ENCODE assay signal across 8 cellular contexts in genomic region chr2:70948350-70949003, GRCh38. TPM values are rescaled to one million over a fixed set of nuclear protein-coding genes. Genes with fewer than 3 reads are reported as not detected.
DNase-seq lines count a peak whose midpoint lies in the region; ATAC-seq and TF ChIP-seq lines count a peak whose summit lies in the region.

No MANE protein-coding gene starts in this region.

- H3F3A ChIP-seq in SU-DHL-6 (ENCODE audit: insufficient read depth): no peaks in the 10 kb centered on the region

- H3K36me3 ChIP-seq in MG63 (no peaks in the 10 kb centered on the region), SU-DHL-6 (ENCODE audit: low read length) (no peaks in the 10 kb centered on the region), urinary bladder (ENCODE audit: insufficient read depth) (no peaks in the 10 kb centered on the region)

- intact Hi-C loops in left cardiac atrium (cut with DNase I): loop anchor here (2.0 to 10.0 kb wide), 4 partner anchors 86 to 294 kb away; no protein-coding TSS in a partner anchor

- no peaks in the 10 kb centered on the region for H3K4me1 ChIP-seq in urinary bladder (ENCODE audit: insufficient read depth)

- peak; percentile 84 for DNase-seq in D341Med (ENCODE audit: low spot score)
- DNase-seq in MG63: peak; percentile 71
- peak; percentile 71 for DNase-seq in activated naive CD8-positive, alpha-beta T cell treated with anti-CD3 and anti-CD28 coated beads, Interleukin-2, amount 50 U/mL, for 16 hours (ENCODE audit: low read depth, low spot score)
- peak; percentile 85 for DNase-seq in left cardiac atrium
- DNase-seq in pulmonary artery endothelial cell (ENCODE audit: low read depth, low spot score): peak; percentile 29

- peak overlapping the region; percentile 81 for H2AFZ ChIP-seq in SU-DHL-6 (ENCODE audit: low read depth, low read length, severe bottlenecking)

- H3K9ac ChIP-seq in SU-DHL-6 (ENCODE audit: low read length): peak overlapping the region; percentile 21; the same call in 1 of the 2 replicates

- peak overlapping the region; percentile 42 for H3K4me2 ChIP-seq in SU-DHL-6 (ENCODE audit: low read depth, low read length, poor library complexity, severe bottlenecking)

- no peak overlapping the region for H3K27ac ChIP-seq in SU-DHL-6 (ENCODE audit: low read depth, low read length)
- H3K27ac ChIP-seq in urinary bladder (ENCODE audit: low read depth): no peak overlapping the region

- TF ChIP-seq CTCF in SU-DHL-6 (IDR thresholded peaks at IDR 0.05; ENCODE audit: insufficient read depth, low read length, poor library complexity, severe bottlenecking): peak; percentile 75

- H3K9me3 ChIP-seq in MG63: no peaks in the 10 kb centered on the region
- H3K9me3 ChIP-seq in SU-DHL-6 (ENCODE audit: insufficient read depth, low read length): no peaks in the 10 kb centered on the region

- H4K20me1 ChIP-seq in SU-DHL-6 (ENCODE audit: low read depth, low read length): no peaks in the 10 kb centered on the region

- ATAC-seq in GM21786 (IDR thresholded peaks at IDR 0.05; ENCODE audit: unreplicated experiment): peak; percentile 84
- ATAC-seq in left cardiac atrium: peak; percentile 95 to 96

- no peaks in the 10 kb centered on the region for H3K9me2 ChIP-seq in SU-DHL-6 (replicated peaks; ENCODE audit: insufficient read depth, low read length)

- H3K4me3 ChIP-seq in MG63 (peak overlapping the region; percentile 29), SU-DHL-6 (ENCODE audit: insufficient read depth, low read length, poor library complexity, severe bottlenecking) (peak overlapping the region; percentile 31), urinary bladder (ENCODE audit: low read depth, low read length) (peak overlapping the region; percentile 17)

- WGBS in urinary bladder: 9% methylated on average over 26 of the region's 26 CpGs

- peaks cover 3% of the 10 kb centered on the region; the same call in 1 of the 2 replicates for H3K27me3 ChIP-seq in MG63
- no peaks in the 10 kb centered on the region for H3K27me3 ChIP-seq in SU-DHL-6 (ENCODE audit: low read length)

- no peaks in the 10 kb centered on the region for H3K79me2 ChIP-seq in SU-DHL-6 (ENCODE audit: insufficient read depth, low read length)

RNA-seq across cellular contexts. Expression of gene ATP6V1B1, which starts 12.8 kb away (rescaled TPM):
- total RNA-seq in MG63 (2014; rRNA removed; shearing (Covaris generic); ENCODE audit: low replicate concordance): not detected in 2 replicates
- total RNA-seq in left cardiac atrium (under 1 TPM; 0.85 to 0.89 TPM), pulmonary artery endothelial cell (not detected in 2 replicates), urinary bladder (0.63 TPM)
- 0.27 TPM for polyA plus RNA-seq in urinary bladder

RNA-seq across cellular contexts. Expression of gene ANKRD53, which starts 30.0 kb away (rescaled TPM):
- not detected in 2 replicates for total RNA-seq in MG63 (2014; rRNA removed; shearing (Covaris generic); ENCODE audit: low replicate concordance)
- total RNA-seq in left cardiac atrium (1 to 10 TPM; 1.8 to 2.3 TPM), pulmonary artery endothelial cell (0.14 and 0.20 TPM in 2 replicates), urinary bladder (1.8 TPM)
- 2.9 TPM for polyA plus RNA-seq in urinary bladder

RNA-seq across cellular contexts. Expression of gene TEX261, which starts 46.2 kb away (rescaled TPM):
- 39.8 and 78.4 TPM in 2 replicates for total RNA-seq in MG63 (2014; rRNA removed; shearing (Covaris generic); ENCODE audit: low replicate concordance)
- total RNA-seq in left cardiac atrium (10 to 100 TPM; 54.8 to 60.4 TPM), pulmonary artery endothelial cell (28.6 and 54.1 TPM in 2 replicates), urinary bladder (25.0 TPM)
- 44.4 TPM for polyA plus RNA-seq in urinary bladder

RNA-seq across cellular contexts. Expression of gene VAX2, which starts 48.1 kb away (rescaled TPM):
- total RNA-seq in MG63 (2014; rRNA removed; shearing (Covaris generic); ENCODE audit: low replicate concordance): 1.9 TPM in 1 of 2 replicates, not detected in the other
- total RNA-seq in left cardiac atrium (under 1 TPM; 0.47 to 0.81 TPM), pulmonary artery endothelial cell (0.26 and 0.35 TPM in 2 replicates), urinary bladder (not detected)
- polyA plus RNA-seq in urinary bladder: 0.20 TPM

Comparison
In these comparisons a context has a peak if more than half of its experiments do, and no peak if none do; other contexts are left out.
1. DNase-seq: peak in every context shown above with its lines; median percentile 85 in left cardiac atrium; 84 in D341Med; 71 in MG63; 71 in activated naive CD8-positive, alpha-beta T cell treated with anti-CD3 and anti-CD28 coated beads, Interleukin-2, amount 50 U/mL, for 16 hours; 29 in pulmonary artery endothelial cell.